In genomic region chr20:39289831-39290230, GRCh38 we compare ENCODE assay signal across 26 cellular contexts.
"Had no signal": no experiment of that assay in that cellular context is flagged by ENCODE, and none has a peak within 500 bp of the region (broad histone marks: within the 10 kb centered on the region; RNA-seq: fewer than 3 reads in every experiment).

No MANE protein-coding gene starts in this region.

- H3K9me3 ChIP-seq: esophagus muscularis mucosa, pancreas, psoas muscle, sigmoid colon, tibial nerve had no signal

- H3K27me3 ChIP-seq: esophagus muscularis mucosa, foreskin keratinocyte, heart right ventricle, pancreas, sigmoid colon, tibial nerve had no signal

- H3K27ac Mint-ChIP-seq: activated CD4-positive, alpha-beta T cell treated with anti-CD3 and anti-CD28 coated beads for 36 hours; activated CD8-positive, alpha-beta memory T cell treated with anti-CD3 and anti-CD28 coated beads, Interleukin-2, amount 10 ng/mL, durations not matched to agents 7 days and 5 days; activated CD8-positive, alpha-beta T cell treated with anti-CD3 and anti-CD28 coated beads, Interleukin-2, amount 10 ng/mL, durations not matched to agents 7 days and 5 days; activated naive CD4-positive, alpha-beta T cell treated with anti-CD3 and anti-CD28 coated beads, Interleukin-2, amount 50 U/mL, for 24 hours; activated naive CD8-positive, alpha-beta T cell treated with anti-CD3 and anti-CD28 coated beads, Interleukin-2, amount 50 U/mL, for 24 hours; activated T-helper 2 cell treated with anti-CD3 and anti-CD28 coated beads, Interferon-gamma antibody, Interleukin-2, Interleukin-4, amounts not matched to agents 10 μg/mL and 5 μg/mL and 100 μg/mL, durations not matched to agents 14 hours and 24 hours and 36 hours; mesothelial cell of epicardium; naive B cell; T-helper 2 cell treated with Interferon-gamma antibody and Interleukin-4, amounts not matched to agents 5 μg/mL and 100 μg/mL, for 36 hours had no signal

- H3K27ac ChIP-seq: esophagus muscularis mucosa, foreskin keratinocyte, heart right ventricle, pancreas, psoas muscle, sigmoid colon, tibial nerve had no signal

- H3K4me1 ChIP-seq: foreskin keratinocyte, heart right ventricle, pancreas, psoas muscle, tibial nerve had no signal

- H3K4me1 Mint-ChIP-seq: activated CD4-positive, alpha-beta T cell treated with anti-CD3 and anti-CD28 coated beads for 36 hours; activated CD8-positive, alpha-beta memory T cell treated with anti-CD3 and anti-CD28 coated beads, Interleukin-2, amount 10 ng/mL, durations not matched to agents 7 days and 5 days; activated naive CD4-positive, alpha-beta T cell treated with anti-CD3 and anti-CD28 coated beads, Interleukin-2, amount 50 U/mL, for 24 hours; activated naive CD8-positive, alpha-beta T cell treated with anti-CD3 and anti-CD28 coated beads, Interleukin-2, amount 50 U/mL, for 24 hours; mesothelial cell of epicardium had no signal

- ATAC-seq: activated CD4-positive, alpha-beta T cell treated with anti-CD3 and anti-CD28 coated beads for 36 hours; activated CD8-positive, alpha-beta memory T cell treated with anti-CD3 and anti-CD28 coated beads, Interleukin-2, amount 10 ng/mL, durations not matched to agents 7 days and 5 days; activated CD8-positive, alpha-beta T cell treated with anti-CD3 and anti-CD28 coated beads, Interleukin-2, amount 10 ng/mL, durations not matched to agents 7 days and 5 days; activated naive CD8-positive, alpha-beta T cell treated with anti-CD3 and anti-CD28 coated beads, Interleukin-2, amount 50 U/mL, for 24 hours; foreskin keratinocyte; heart right ventricle; left cardiac atrium; left ventricle myocardium superior; psoas muscle had no signal

- H3K4me3 Mint-ChIP-seq: activated CD4-positive, alpha-beta T cell treated with anti-CD3 and anti-CD28 coated beads for 36 hours; activated CD8-positive, alpha-beta memory T cell treated with anti-CD3 and anti-CD28 coated beads, Interleukin-2, amount 10 ng/mL, durations not matched to agents 7 days and 5 days; activated CD8-positive, alpha-beta T cell treated with anti-CD3 and anti-CD28 coated beads, Interleukin-2, amount 10 ng/mL, durations not matched to agents 7 days and 5 days; activated naive CD4-positive, alpha-beta T cell treated with anti-CD3 and anti-CD28 coated beads, Interleukin-2, amount 50 U/mL, for 24 hours; activated naive CD8-positive, alpha-beta T cell treated with anti-CD3 and anti-CD28 coated beads, Interleukin-2, amount 50 U/mL, for 24 hours; mesothelial cell of epicardium; naive B cell; T-helper 2 cell treated with Interferon-gamma antibody and Interleukin-4, amounts not matched to agents 5 μg/mL and 100 μg/mL, for 36 hours had no signal

- H3K36me3 Mint-ChIP-seq: activated CD8-positive, alpha-beta memory T cell treated with anti-CD3 and anti-CD28 coated beads, Interleukin-2, amount 10 ng/mL, durations not matched to agents 7 days and 5 days; activated naive CD4-positive, alpha-beta T cell treated with anti-CD3 and anti-CD28 coated beads, Interleukin-2, amount 50 U/mL, for 24 hours; mesothelial cell of epicardium; naive B cell had no signal

- H3K4me3 ChIP-seq: esophagus muscularis mucosa, heart right ventricle, pancreas, psoas muscle, sigmoid colon, tibial nerve had no signal

- H3K36me3 ChIP-seq: esophagus muscularis mucosa, heart right ventricle, pancreas, sigmoid colon, tibial nerve had no signal

- H3K9me3 Mint-ChIP-seq: activated T-helper 2 cell treated with anti-CD3 and anti-CD28 coated beads, Interferon-gamma antibody, Interleukin-2, Interleukin-4, amounts not matched to agents 10 μg/mL and 5 μg/mL and 100 μg/mL, durations not matched to agents 14 hours and 24 hours and 36 hours; T-helper 2 cell treated with Interferon-gamma antibody and Interleukin-4, amounts not matched to agents 5 μg/mL and 100 μg/mL, for 36 hours had no signal

- DNase-seq: activated CD4-positive, CD25-positive, alpha-beta regulatory T cell; activated CD8-positive, alpha-beta memory T cell treated with anti-CD3 and anti-CD28 coated beads, Interleukin-2, amount 10 ng/mL, durations not matched to agents 7 days and 5 days; activated CD8-positive, alpha-beta T cell treated with anti-CD3 and anti-CD28 coated beads, Interleukin-2, amount 10 ng/mL, durations not matched to agents 7 days and 5 days; activated naive CD8-positive, alpha-beta T cell treated with anti-CD3 and anti-CD28 coated beads, Interleukin-2, amount 50 U/mL, for 24 hours; activated T-cell treated with anti-CD3 and anti-CD28 coated beads, Interleukin-2, amount 50 U/mL, for 48 hours; amygdala; caudate nucleus; cortex of kidney; foreskin keratinocyte; heart right ventricle; left cardiac atrium; left ventricle myocardium superior; naive B cell; nucleus accumbens; pancreas; psoas muscle; sigmoid colon; stimulated activated CD4-positive, alpha-beta T cell treated with anti-CD3 and anti-CD28 coated beads, Interleukin-2, amount 100 ng/mL, for 24 hours; stimulated activated naive CD4-positive, alpha-beta T cell treated with Interleukin-2 at 50 U/mL for 16 hours had no signal
